24 cellular contexts compared by ENCODE assay signal in genomic region chr1:226951286-226952120, GRCh38. TPM values are rescaled to one million over a fixed set of nuclear protein-coding genes. Genes with fewer than 3 reads are reported as not detected.
DNase-seq lines count a peak whose midpoint lies in the region; ATAC-seq and TF ChIP-seq lines count a peak whose summit lies in the region.
"Had no signal": no experiment of that assay in that cellular context is flagged by ENCODE, and none has a peak within 500 bp of the region (broad histone marks: within the 10 kb centered on the region; RNA-seq: fewer than 3 reads in every experiment).

No MANE protein-coding gene starts in this region.

- no peaks in the 10 kb centered on the region for H3K36me3 ChIP-seq in gastrocnemius medialis
- H3K36me3 ChIP-seq in body of pancreas (replicated peaks in 1 of 2; ENCODE audit: insufficient read depth in 1 of 2, low read depth in 2 of 2): no peaks in the 10 kb centered on the region

- peaks cover 56 to 64% of the 10 kb centered on the region in 2 donors for H3K4me1 ChIP-seq in gastrocnemius medialis
- peaks cover 76% of the 10 kb centered on the region for H3K4me1 ChIP-seq in body of pancreas

- H3K27me3 ChIP-seq in gastrocnemius medialis (no peaks in the 10 kb centered on the region), body of pancreas (no peaks in the 10 kb centered on the region)
- H3K27me3 ChIP-seq: spleen had no signal

- TF ChIP-seq POLR2A in gastrocnemius medialis (IDR thresholded peaks at IDR 0.05) (no peak), body of pancreas (IDR thresholded peaks at IDR 0.05) (no peak), GM18505 (IDR thresholded peaks at IDR 0.05; ENCODE audit: borderline replicate concordance, extremely low read depth, insufficient read depth, insufficient read length) (no peak)

- H3K27ac ChIP-seq in coronary artery: no peak overlapping the region
- peak overlapping the region; percentile 98 to 99 (median 99) for H3K27ac ChIP-seq in gastrocnemius medialis
- peak overlapping the region in 1 of 4 donors; percentile 7 for H3K27ac ChIP-seq in body of pancreas
- H3K27ac ChIP-seq: 22Rv1, PC-9, spleen had no signal

- ATAC-seq in HG03432 (IDR thresholded peaks at IDR 0.05; ENCODE audit: unreplicated experiment) (peak; percentile 12), gastrocnemius medialis (no peak), body of pancreas (no peak), GM18505 (IDR thresholded peaks at IDR 0.05; ENCODE audit: unreplicated experiment) (no peak)
- ATAC-seq: activated CD8-positive, alpha-beta T cell treated with anti-CD3 and anti-CD28 coated beads for 36 hours; stimulated activated naive CD8-positive, alpha-beta T cell treated with anti-CD3 and anti-CD28 coated beads, Interleukin-15, Interleukin-2, amounts not matched to agents 100 U/mL and 50 U/mL, for 24 hours; T-cell had no signal

- H3K4me3 ChIP-seq in coronary artery (no peak overlapping the region), gastrocnemius medialis (no peak overlapping the region), body of pancreas (no peak overlapping the region)
- H3K4me3 ChIP-seq: PC-9, spleen had no signal

- intact Hi-C loops in gastrocnemius medialis (cut with DNase I; ENCODE audit: low total_unique reads) (no loop called here), body of pancreas (cut with DNase I) (no loop called here)

- WGBS in body of pancreas, 2 donors: 72 to 86% methylated on average over 12 of the region's 12 CpGs

- no peaks in the 10 kb centered on the region for H3K9me3 ChIP-seq in gastrocnemius medialis
- no peaks in the 10 kb centered on the region for H3K9me3 ChIP-seq in body of pancreas

- peak; percentile 15 for DNase-seq in NOMO-1 treated with DMSO at 0.1 percent for 48 hours (lab: John Stamatoyannopoulos, UW; ENCODE audit: unreplicated experiment)
- no peak for DNase-seq in NOMO-1 (lab: John Stamatoyannopoulos, UW; ENCODE audit: unreplicated experiment in 2 of 2)
- DNase-seq in coronary artery (ENCODE audit: low spot score): peak; percentile 62
- no peak for DNase-seq in gastrocnemius medialis
- no peak for DNase-seq in body of pancreas
- DNase-seq in D341Med (ENCODE audit: low spot score): no peak
- DNase-seq: activated CD8-positive, alpha-beta T cell treated with anti-CD3 and anti-CD28 coated beads for 36 hours; activated naive CD4-positive, alpha-beta T cell treated with anti-CD3 and anti-CD28 coated beads, Interleukin-2, amount 10 ng/mL, durations not matched to agents 7 days and 5 days; amygdala; CD4-positive, alpha-beta memory T cell; DMS153; kidney; NCI-H1105 treated with DMSO at 0.1 percent for 48 hours; NCI-H2081; NCI-H446 treated with DMSO at 0.1 percent for 48 hours; occipital lobe; PC-9; spleen; stimulated activated CD4-positive, alpha-beta T cell treated with anti-CD3 and anti-CD28 coated beads, Interleukin-4, amount 100 ng/mL, for 1 hour; stimulated activated naive CD8-positive, alpha-beta T cell treated with anti-CD3 and anti-CD28 coated beads, Interleukin-15, Interleukin-2, amounts not matched to agents 100 U/mL and 50 U/mL, for 24 hours; T-cell had no signal

- TF ChIP-seq CTCF in coronary artery (IDR thresholded peaks at IDR 0.05) (no peak), gastrocnemius medialis (IDR thresholded peaks at IDR 0.05 in 4 of 5, conservative IDR thresholded peaks at IDR 0.05 in 1 of 5) (no peak), body of pancreas (IDR thresholded peaks at IDR 0.05) (no peak)

- in situ Hi-C loops in gastrocnemius medialis (cut with MboI; ENCODE audit: low sequenced_read_pairs in 4 of 4): no loop called here

RNA-seq across cellular contexts. Expression of gene COQ8A, which starts 11.4 kb away (rescaled TPM):
- 1,000 to 10,000 TPM in 3 of 4 donors, 100 to 1,000 TPM in 1; 950 to 2,403 (median 1,384) TPM for total RNA-seq in gastrocnemius medialis
- 100 to 1,000 TPM; 116 to 134 TPM for total RNA-seq in body of pancreas

Comparison
In these comparisons a context has a peak if more than half of its experiments do, and no peak if none do; other contexts are left out.
1. DNase-seq: peak in NOMO-1 treated with DMSO at 0.1 percent for 48 hours (single experiment) and coronary artery (single experiment); none in NOMO-1 (0 of 2), gastrocnemius medialis (0 of 2), body of pancreas (0 of 4) and D341Med (single experiment).
2. H3K27ac ChIP-seq: peak in gastrocnemius medialis (4 of 4); none in coronary artery (0 of 2).
3. RNA of gene COQ8A, which starts 11.4 kb away (total RNA-seq): 950 to 2,403 TPM in gastrocnemius medialis; 116 to 134 TPM in body of pancreas; every median in the first group is over 4 times any median in the second.